Comparison of ENCODE assay signal across 17 cellular contexts in the genomic region with DNA sequence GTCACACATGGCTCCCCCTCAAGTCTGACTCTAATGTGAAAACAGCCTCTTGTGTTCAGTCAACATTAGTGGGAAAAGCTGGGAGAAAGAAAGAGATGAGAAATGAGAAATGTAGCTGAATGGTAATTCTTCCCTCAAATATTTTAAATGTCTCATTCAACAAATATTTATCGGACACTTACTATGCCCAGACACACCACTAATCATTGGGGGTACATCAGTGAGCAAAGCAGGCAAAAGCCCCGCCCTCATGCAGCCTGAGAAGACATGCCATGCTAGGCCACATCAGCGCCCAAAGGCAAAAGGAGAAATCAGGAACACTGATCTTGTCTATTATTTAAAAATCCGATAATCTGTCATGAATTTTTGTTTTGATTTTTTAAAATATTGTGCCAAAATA.
A peak's percentile ranks its signal among the peaks of the same experiment; 100 is the strongest.
DNase-seq lines count a peak whose midpoint lies in the region; ATAC-seq and TF ChIP-seq lines count a peak whose summit lies in the region.
"Had no signal": no experiment of that assay in that cellular context is flagged by ENCODE, and none has a peak within 500 bp of the region (broad histone marks: within the 10 kb centered on the region; RNA-seq: fewer than 3 reads in every experiment).

No MANE protein-coding gene starts in this region.

- H3K4me2 ChIP-seq in GM23248 (ENCODE audit: unreplicated experiment) (no peak overlapping the region), mesenchymal stem cell (ENCODE audit: low read length, poor library complexity, severe bottlenecking) (no peak overlapping the region)
- H3K4me2 ChIP-seq: BLaER1, GM23338, KMS-11 had no signal

- H2BK15ac ChIP-seq in mesenchymal stem cell (ENCODE audit: low read depth, poor library complexity, severe bottlenecking) = no peak overlapping the region

- H3K9ac ChIP-seq in GM23248 = no peak overlapping the region
- H3K9ac ChIP-seq in mesenchymal stem cell (ENCODE audit: low read length) = no peak overlapping the region
- H3K9ac ChIP-seq: BLaER1, KMS-11 had no signal

- H3K23ac ChIP-seq in mesenchymal stem cell (ENCODE audit: low read length in 2 of 2) = no peak overlapping the region

- no peak overlapping the region for H3K4me3 ChIP-seq in AG10803 (ENCODE audit: low read length)
- H3K4me3 ChIP-seq in GM23248 = no peak overlapping the region
- H3K4me3 ChIP-seq in mesenchymal stem cell (ENCODE audit: insufficient read depth in 1 of 2, low read depth in 1 of 2, low read length in 2 of 2) = no peak overlapping the region
- H3K4me3 ChIP-seq: BLaER1, GM23338 had no signal

- H3K79me2 ChIP-seq in GM23248 (ENCODE audit: insufficient read depth) = no peaks in the 10 kb centered on the region

- H3K4ac ChIP-seq in mesenchymal stem cell (ENCODE audit: low read depth in 1 of 2, low read length in 2 of 2) = no peak overlapping the region

- H3K9me3 ChIP-seq in GM23248 (ENCODE audit: low read depth) (no peaks in the 10 kb centered on the region), mesenchymal stem cell (ENCODE audit: control insufficient read depth, low read length) (no peaks in the 10 kb centered on the region)
- H3K9me3 ChIP-seq: BLaER1 had no signal

- TF ChIP-seq CTCF in AG10803 (conservative IDR thresholded peaks at IDR 0.05; ENCODE audit: low read length) (no peak), CD14-positive monocyte (IDR thresholded peaks at IDR 0.05) (no peak)

- no peak overlapping the region for H3K14ac ChIP-seq in mesenchymal stem cell (ENCODE audit: low read length in 2 of 2)

- peaks cover 27 to 40% of the 10 kb centered on the region in 2 donors for H3K4me1 Mint-ChIP-seq in effector memory CD8-positive, alpha-beta T cell (ENCODE audit: low read depth in 2 of 2)
- H3K4me1 Mint-ChIP-seq in memory B cell = peaks cover 14% of the 10 kb centered on the region
- peaks cover 17% of the 10 kb centered on the region for H3K4me1 Mint-ChIP-seq in CD14-positive monocyte

- in situ Hi-C loops in GM23248 (cut with MboI) = no loop called here

- 0 out of 2 replicates have a peak, but pooled peaks cover 5% of the 10 kb centered on the region for H3K4me1 ChIP-seq in GM23248 (ENCODE audit: insufficient read depth)
- peaks cover 4% of the 10 kb centered on the region for H3K4me1 ChIP-seq in mesenchymal stem cell (ENCODE audit: control insufficient read depth, insufficient read depth, low read depth, low read length)

- intact Hi-C loops in CD14-positive monocyte (cut with micrococcal nuclease) = loop anchor here in 1 of 2 donors (10.0 kb wide), 1 partner anchor 91 kb away; the partner anchor contains the start of gene ASF1A

- no peak overlapping the region for H4K91ac ChIP-seq in mesenchymal stem cell (ENCODE audit: low read length)

- H2BK120ac ChIP-seq in mesenchymal stem cell (ENCODE audit: low read depth, low read length) = no peak overlapping the region

- no peaks in the 10 kb centered on the region for H3K27me3 Mint-ChIP-seq in effector memory CD8-positive, alpha-beta T cell
- no peaks in the 10 kb centered on the region for H3K27me3 Mint-ChIP-seq in memory B cell
- H3K27me3 Mint-ChIP-seq in CD14-positive monocyte (ENCODE audit: low read depth in 3 of 3) = peaks cover 0 to 2% (median 2%) of the 10 kb centered on the region in 3 donors
- H3K27me3 Mint-ChIP-seq: CD4-positive, alpha-beta T cell had no signal

- no peaks in the 10 kb centered on the region for H3K9me2 ChIP-seq in GM23248 (ENCODE audit: insufficient read depth)

- H3K18ac ChIP-seq in mesenchymal stem cell (ENCODE audit: low read depth in 1 of 2, low read length in 2 of 2) = no peak overlapping the region

- no peaks in the 10 kb centered on the region for H4K20me1 ChIP-seq in GM23248 (ENCODE audit: insufficient read depth)
- H4K20me1 ChIP-seq: BLaER1 had no signal

- DNase-seq in AG10803 (ENCODE audit: low read depth) = peak; percentile 6
- DNase-seq in GM23248 = peak; percentile 33
- DNase-seq in effector memory CD8-positive, alpha-beta T cell = no peak
- no peak for DNase-seq in memory B cell (ENCODE audit: low spot score in 2 of 2)
- no peak for DNase-seq in CD14-positive monocyte (ENCODE audit: low spot score)
- no peak for DNase-seq in mesenchymal stem cell
- DNase-seq: AML-193; Calu3; CD4-positive, alpha-beta T cell; DMS153; DMS79 treated with DMSO at 0.1 percent for 48 hours; H7 had no signal

- H3K27ac Mint-ChIP-seq in effector memory CD8-positive, alpha-beta T cell = peak overlapping the region; percentile 35 to 46
- H3K27ac Mint-ChIP-seq in memory B cell (peak overlapping the region; percentile 41), CD14-positive monocyte (no peak overlapping the region)
- H3K27ac Mint-ChIP-seq: CD4-positive, alpha-beta T cell; GM23338 had no signal

- H3K27ac ChIP-seq in GM23248 = no peak overlapping the region
- no peak overlapping the region for H3K27ac ChIP-seq in mesenchymal stem cell (ENCODE audit: low read length, poor library complexity, severe bottlenecking)
- H3K27ac ChIP-seq: 22Rv1, BLaER1, KMS-11 had no signal

- H2AK5ac ChIP-seq in mesenchymal stem cell (ENCODE audit: low read length, severe bottlenecking) = no peak overlapping the region

- no peaks in the 10 kb centered on the region for H3F3A ChIP-seq in GM23248 (ENCODE audit: insufficient read depth)

- H3K27me3 ChIP-seq in GM23248 (replicated peaks; ENCODE audit: insufficient read depth) (no peaks in the 10 kb centered on the region), mesenchymal stem cell (ENCODE audit: control insufficient read depth in 1 of 2, insufficient read depth in 1 of 2, low read length in 2 of 2) (no peaks in the 10 kb centered on the region)
- H3K27me3 ChIP-seq: BLaER1 had no signal

- no peak for ATAC-seq in effector memory CD8-positive, alpha-beta T cell (replicated peaks)
- no peak for ATAC-seq in memory B cell (ENCODE audit: low read depth)
- no peak for ATAC-seq in GM19035 (IDR thresholded peaks at IDR 0.05; ENCODE audit: unreplicated experiment)
- ATAC-seq: GM23338 had no signal

- no peak overlapping the region for H2BK12ac ChIP-seq in mesenchymal stem cell (ENCODE audit: low read length in 2 of 2)

- no peak overlapping the region for H2BK5ac ChIP-seq in mesenchymal stem cell (ENCODE audit: low read depth, low read length, poor library complexity, severe bottlenecking)

- H3K36me3 ChIP-seq in GM23248 (ENCODE audit: low read depth) = no peaks in the 10 kb centered on the region
- peaks cover 0 to 2% of the 10 kb centered on the region in 2 experiments for H3K36me3 ChIP-seq in mesenchymal stem cell (ENCODE audit: control insufficient read depth in 1 of 2, insufficient read depth in 2 of 2, low read depth in 1 of 2, low read length in 2 of 2)
- H3K36me3 ChIP-seq: BLaER1 had no signal

- H3K4me3 Mint-ChIP-seq in effector memory CD8-positive, alpha-beta T cell = no peak overlapping the region
- H3K4me3 Mint-ChIP-seq in memory B cell (no peak overlapping the region), CD14-positive monocyte (no peak overlapping the region)
- H3K4me3 Mint-ChIP-seq: CD4-positive, alpha-beta T cell; GM23338 had no signal

- H4K8ac ChIP-seq in mesenchymal stem cell (ENCODE audit: low read length) = no peak overlapping the region

- H3K9me3 Mint-ChIP-seq in effector memory CD8-positive, alpha-beta T cell = no peaks in the 10 kb centered on the region
- no peaks in the 10 kb centered on the region for H3K9me3 Mint-ChIP-seq in memory B cell
- peaks cover 0 to 1% (median 0%) of the 10 kb centered on the region in 7 donors for H3K9me3 Mint-ChIP-seq in CD14-positive monocyte
- H3K9me3 Mint-ChIP-seq: CD4-positive, alpha-beta T cell had no signal

- 72 to 73% methylated on average over 4 of the region's 4 CpGs for WGBS in GM23248 (ENCODE audit: low coverage in 1 of 2, low lambda C conversion rate in 2 of 2, missing lambda C conversion rate in 2 of 2), 2 experiments
- WGBS in mesenchymal stem cell = 94% methylated on average over 3 of the region's 4 CpGs

- H3K36me3 Mint-ChIP-seq in effector memory CD8-positive, alpha-beta T cell (ENCODE audit: insufficient read depth) = peaks cover 3% of the 10 kb centered on the region
- H3K36me3 Mint-ChIP-seq in memory B cell (peaks cover 3% of the 10 kb centered on the region), CD14-positive monocyte (peaks cover 3% of the 10 kb centered on the region in 2 donors)

- H2AFZ ChIP-seq in GM23248 = no peak overlapping the region
- no peak overlapping the region for H2AFZ ChIP-seq in mesenchymal stem cell (ENCODE audit: low read depth, low read length)
- H2AFZ ChIP-seq: GM23338 had no signal

- peaks cover 1% of the 10 kb centered on the region for H3K79me1 ChIP-seq in mesenchymal stem cell (replicated peaks; ENCODE audit: low read length, poor library complexity, severe bottlenecking)

Comparison
In these comparisons a context has a peak if more than half of its experiments do, and no peak if none do; other contexts are left out.
1. DNase-seq: peak in AG10803 (single experiment) and GM23248 (single experiment); none in effector memory CD8-positive, alpha-beta T cell (0 of 3), memory B cell (0 of 2), CD14-positive monocyte (single experiment) and mesenchymal stem cell (single experiment).
2. H3K27ac Mint-ChIP-seq: peak in effector memory CD8-positive, alpha-beta T cell (2 of 2) and memory B cell (single experiment); none in CD14-positive monocyte (0 of 7).